In the genomic region with DNA sequence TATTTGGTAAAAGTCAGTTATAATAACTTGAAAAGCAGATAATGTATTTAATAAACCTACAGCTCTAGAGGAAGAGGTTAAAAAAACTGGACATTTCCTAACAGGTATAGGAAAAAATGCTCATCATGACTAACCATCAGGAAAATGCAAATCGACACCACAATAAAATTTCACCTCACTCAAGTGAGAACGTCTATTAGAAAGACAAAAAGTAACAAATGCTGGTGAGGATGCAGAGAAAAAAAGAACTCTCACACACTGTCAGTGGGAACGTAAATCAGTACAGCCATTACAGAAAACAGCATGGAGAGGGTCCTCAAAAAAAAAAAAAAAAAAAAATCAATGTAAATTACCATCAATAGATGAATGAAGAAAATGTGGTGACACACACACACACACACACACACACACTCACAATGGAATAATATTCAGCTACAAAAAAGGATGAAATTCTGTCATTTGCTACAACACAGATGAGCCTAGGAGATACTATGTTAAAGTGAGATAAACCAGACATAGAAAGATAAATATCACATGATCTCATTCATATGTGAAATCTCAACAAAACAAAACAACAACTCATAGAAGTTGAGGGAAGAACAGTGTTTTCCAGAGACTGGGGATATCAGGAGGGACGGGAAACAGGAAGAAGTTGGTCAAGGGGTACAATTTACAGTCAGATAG, we compare ENCODE assay signal across 12 cellular contexts. TPM values are rescaled to one million over a fixed set of nuclear protein-coding genes. Genes with fewer than 3 reads are reported as not detected.
DNase-seq lines count a peak whose midpoint lies in the region; ATAC-seq and TF ChIP-seq lines count a peak whose summit lies in the region.
"Had no signal": no experiment of that assay in that cellular context is flagged by ENCODE, and none has a peak within 500 bp of the region (broad histone marks: within the 10 kb centered on the region; RNA-seq: fewer than 3 reads in every experiment).

No MANE protein-coding gene starts in this region.

- DNase-seq in CD14-positive monocyte (ENCODE audit: low spot score) (no peak), mesenchymal stem cell (peak; percentile 42), NCI-H446 (lab: John Stamatoyannopoulos, UW) (no peak)
- no peak for DNase-seq in NK-92 treated with Interleukin-12 subunit alpha and Interleukin-12 subunit beta, amount 100 ng/mL, for 24 hours (lab: John Stamatoyannopoulos, UW)
- no peak for DNase-seq in activated CD8-positive, alpha-beta memory T cell treated with anti-CD3 and anti-CD28 coated beads, Interleukin-2, amount 50 U/mL, for 4 hours
- DNase-seq: activated CD4-positive, alpha-beta T cell treated with anti-CD3 and anti-CD28 coated beads for 1 hour; HCEC 1CT; NCI-H2171 treated with DMSO at 0.1 percent for 48 hours had no signal

- no peak for TF ChIP-seq CTCF in CD14-positive monocyte (IDR thresholded peaks at IDR 0.05)

- no peak overlapping the region for H2AFZ ChIP-seq in mesenchymal stem cell (ENCODE audit: low read depth, low read length)

- H3K9ac ChIP-seq in mesenchymal stem cell (ENCODE audit: low read length), result no peak overlapping the region

- no peaks in the 10 kb centered on the region for H3K79me1 ChIP-seq in mesenchymal stem cell (replicated peaks; ENCODE audit: low read length, poor library complexity, severe bottlenecking)

- H2BK15ac ChIP-seq in mesenchymal stem cell (ENCODE audit: low read depth, poor library complexity, severe bottlenecking), result no peak overlapping the region

- no peak overlapping the region for H4K91ac ChIP-seq in mesenchymal stem cell (ENCODE audit: low read length)

- peaks cover 2% of the 10 kb centered on the region for H3K4me1 ChIP-seq in mesenchymal stem cell (ENCODE audit: control insufficient read depth, insufficient read depth, low read depth, low read length)

- H3K27me3 Mint-ChIP-seq in CD14-positive monocyte (ENCODE audit: low read depth in 3 of 3), result no peaks in the 10 kb centered on the region
- H3K27me3 Mint-ChIP-seq in activated T-helper 17 cell treated with anti-CD3 and anti-CD28 coated beads, Interleukin-2, amount 50 U/mL, for 72 hours, result no peaks in the 10 kb centered on the region

- H3K23ac ChIP-seq in mesenchymal stem cell (ENCODE audit: low read length in 2 of 2), result no peak overlapping the region

- H4K8ac ChIP-seq in mesenchymal stem cell (ENCODE audit: low read length), result no peak overlapping the region

- peak overlapping the region; percentile 13 to 81 (median 41) for H3K27ac Mint-ChIP-seq in CD14-positive monocyte
- H3K27ac Mint-ChIP-seq in activated T-helper 17 cell treated with anti-CD3 and anti-CD28 coated beads, Interleukin-2, amount 50 U/mL, for 72 hours, result peak overlapping the region; percentile 88

- no peaks in the 10 kb centered on the region for H3K9me3 ChIP-seq in mesenchymal stem cell (ENCODE audit: control insufficient read depth, low read length)
- H3K9me3 ChIP-seq: esophagus muscularis mucosa had no signal

- H3K18ac ChIP-seq in mesenchymal stem cell (ENCODE audit: low read depth in 1 of 2, low read length in 2 of 2), result no peak overlapping the region

- no peak overlapping the region for H3K4me3 ChIP-seq in mesenchymal stem cell (ENCODE audit: insufficient read depth in 1 of 2, low read depth in 1 of 2, low read length in 2 of 2)
- H3K4me3 ChIP-seq: esophagus muscularis mucosa had no signal

- ATAC-seq in GM18861 (IDR thresholded peaks at IDR 0.05; ENCODE audit: unreplicated experiment) (peak; percentile 7), HG03108 (IDR thresholded peaks at IDR 0.05; ENCODE audit: unreplicated experiment) (no peak)
- ATAC-seq in activated T-helper 17 cell treated with anti-CD3 and anti-CD28 coated beads, Interleukin-2, amount 50 U/mL, for 72 hours (replicated peaks), result no peak

- no peak overlapping the region for H3K4me2 ChIP-seq in mesenchymal stem cell (ENCODE audit: low read length, poor library complexity, severe bottlenecking)

- H2BK5ac ChIP-seq in mesenchymal stem cell (ENCODE audit: low read depth, low read length, poor library complexity, severe bottlenecking), result no peak overlapping the region

- H3K4ac ChIP-seq in mesenchymal stem cell (ENCODE audit: low read depth in 1 of 2, low read length in 2 of 2), result no peak overlapping the region

- no peak overlapping the region for H2BK12ac ChIP-seq in mesenchymal stem cell (ENCODE audit: low read length in 2 of 2)

- no peak overlapping the region for H3K27ac ChIP-seq in mesenchymal stem cell (ENCODE audit: low read length, poor library complexity, severe bottlenecking)
- H3K27ac ChIP-seq: esophagus muscularis mucosa had no signal

- H3K36me3 ChIP-seq in mesenchymal stem cell (ENCODE audit: control insufficient read depth in 1 of 2, insufficient read depth in 2 of 2, low read depth in 1 of 2, low read length in 2 of 2), result peaks cover 6% of the 10 kb centered on the region in 2 experiments
- H3K36me3 ChIP-seq: esophagus muscularis mucosa had no signal

- H3K9me3 Mint-ChIP-seq in CD14-positive monocyte, result no peaks in the 10 kb centered on the region
- no peaks in the 10 kb centered on the region for H3K9me3 Mint-ChIP-seq in activated T-helper 17 cell treated with anti-CD3 and anti-CD28 coated beads, Interleukin-2, amount 50 U/mL, for 72 hours

- H2BK120ac ChIP-seq in mesenchymal stem cell (ENCODE audit: low read depth, low read length), result no peak overlapping the region

- H2AK5ac ChIP-seq in mesenchymal stem cell (ENCODE audit: low read length, severe bottlenecking), result no peak overlapping the region

- no peak overlapping the region for H3K4me3 Mint-ChIP-seq in CD14-positive monocyte
- H3K4me3 Mint-ChIP-seq in activated T-helper 17 cell treated with anti-CD3 and anti-CD28 coated beads, Interleukin-2, amount 50 U/mL, for 72 hours, result peak overlapping the region; percentile 77

- H3K36me3 Mint-ChIP-seq in CD14-positive monocyte, result peaks cover 6 to 8% of the 10 kb centered on the region in 2 donors
- peaks cover 51% of the 10 kb centered on the region for H3K36me3 Mint-ChIP-seq in activated T-helper 17 cell treated with anti-CD3 and anti-CD28 coated beads, Interleukin-2, amount 50 U/mL, for 72 hours (ENCODE audit: low read depth)

- intact Hi-C loops in CD14-positive monocyte (cut with micrococcal nuclease), result no loop called here

- 72% methylated on average over 2 of the region's 4 CpGs for WGBS in mesenchymal stem cell

- no peaks in the 10 kb centered on the region for H3K27me3 ChIP-seq in mesenchymal stem cell (ENCODE audit: control insufficient read depth in 1 of 2, insufficient read depth in 1 of 2, low read length in 2 of 2)
- H3K27me3 ChIP-seq: esophagus muscularis mucosa had no signal

- no peak overlapping the region for H3K14ac ChIP-seq in mesenchymal stem cell (ENCODE audit: low read length in 2 of 2)

- peaks cover 64% of the 10 kb centered on the region for H3K4me1 Mint-ChIP-seq in CD14-positive monocyte
- peaks cover 46% of the 10 kb centered on the region for H3K4me1 Mint-ChIP-seq in activated T-helper 17 cell treated with anti-CD3 and anti-CD28 coated beads, Interleukin-2, amount 50 U/mL, for 72 hours

RNA-seq across cellular contexts. Expression of a gene that starts 20.1 kb away (rescaled TPM):
- polyA plus RNA-seq in CD14-positive monocyte, result 10 to 100 TPM; 28.3 to 31.0 TPM
- 10 to 100 TPM; 36.3 to 40.4 TPM for total RNA-seq in activated T-helper 17 cell treated with anti-CD3 and anti-CD28 coated beads, Interleukin-2, amount 50 U/mL, for 72 hours
- 13.3 TPM for polyA plus RNA-seq in mesenchymal stem cell (2013, experiment 1 of 2)
- polyA plus RNA-seq in mesenchymal stem cell (2013, experiment 2 of 2), result 13.9 TPM
